ENCODE assay signal across 8 cellular contexts in genomic region chr20:58389968-58390658, GRCh38. TPM values are rescaled to one million over a fixed set of nuclear protein-coding genes. Genes with fewer than 3 reads are reported as not detected.
DNase-seq lines count a peak whose midpoint lies in the region; ATAC-seq and TF ChIP-seq lines count a peak whose summit lies in the region.

No MANE protein-coding gene starts in this region.

- H3K9ac ChIP-seq in duodenal mucosa (ENCODE audit: low read depth in 1 of 2, low read length in 2 of 2), result peak overlapping the region; percentile 86 to 94

- H3K9me3 Mint-ChIP-seq in natural killer cell treated with Interleukin-12 subunit alpha and Interleukin-12 subunit beta and Interleukin-15 and Interleukin-18, amount 100 ng/mL, for 72 hours, result no peaks in the 10 kb centered on the region

- CTCF ChIA-PET in BJ (lab: Yijun Ruan, JAX), result interaction anchor here (1.2 to 1.3 kb wide), 2 partner anchors 15 to 153 kb away, joined by 3 to 5 read pairs; no protein-coding TSS in a partner anchor

- H3K4me1 Mint-ChIP-seq in natural killer cell treated with Interleukin-12 subunit alpha and Interleukin-12 subunit beta and Interleukin-15 and Interleukin-18, amount 100 ng/mL, for 72 hours (ENCODE audit: low read depth in 2 of 2), result peaks cover 36 to 40% of the 10 kb centered on the region in 2 donors

- TF ChIP-seq CTCF in BJ (IDR thresholded peaks at IDR 0.05; ENCODE audit: insufficient read depth, low read depth, low read length) (no peak), NB4 (IDR thresholded peaks at IDR 0.05; ENCODE audit: low read depth, low read length) (no peak)

- H3K36me3 ChIP-seq in BJ (ENCODE audit: control insufficient read depth, insufficient read depth, low read length) (0 out of 2 replicates have a peak, but pooled peaks cover 1% of the 10 kb centered on the region), duodenal mucosa (ENCODE audit: control insufficient read depth in 1 of 2, insufficient read depth in 2 of 2, low read length in 2 of 2) (peaks cover 0 to 3% of the 10 kb centered on the region in 2 donors)

- peak overlapping the region; percentile 92 for H3K27ac ChIP-seq in duodenal mucosa (ENCODE audit: low read depth, low read length)

- H3K27ac Mint-ChIP-seq in natural killer cell treated with Interleukin-12 subunit alpha and Interleukin-12 subunit beta and Interleukin-15 and Interleukin-18, amount 100 ng/mL, for 72 hours, result peak overlapping the region; percentile 90 to 92

- H3K27me3 ChIP-seq in BJ (ENCODE audit: control insufficient read depth, insufficient read depth, low read length) (no peaks in the 10 kb centered on the region), duodenal mucosa (ENCODE audit: control insufficient read depth in 1 of 2, insufficient read depth in 2 of 2, low read length in 2 of 2) (no peaks in the 10 kb centered on the region)

- peaks cover 18% of the 10 kb centered on the region for H3K36me3 Mint-ChIP-seq in natural killer cell treated with Interleukin-12 subunit alpha and Interleukin-12 subunit beta and Interleukin-15 and Interleukin-18, amount 100 ng/mL, for 72 hours

- H3K9me3 ChIP-seq in duodenal mucosa (ENCODE audit: control insufficient read depth in 1 of 2, low read length in 2 of 2), result no peaks in the 10 kb centered on the region

- DNase-seq in BJ (ENCODE audit: low read depth) (no peak), NB4 (ENCODE audit: low read depth) (no peak), NCI-H526 (lab: John Stamatoyannopoulos, UW) (no peak), putamen (ENCODE audit: low spot score) (no peak)
- no peak for DNase-seq in natural killer cell treated with Interleukin-12 subunit alpha and Interleukin-12 subunit beta and Interleukin-15 and Interleukin-18, amount 100 ng/mL, for 72 hours (ENCODE audit: low spot score)

- H3K4me3 ChIP-seq in BJ (ENCODE audit: low read depth, low read length) (peak overlapping the region; percentile 93), NB4 (ENCODE audit: low read depth, low read length) (peak overlapping the region; percentile 93), duodenal mucosa (ENCODE audit: low read depth in 1 of 2, low read length in 2 of 2) (peak overlapping the region; percentile 89 to 98)

- POLR2A ChIA-PET in BJ (lab: Charles Lee), result no interaction called here

- peaks cover 0 to 3% of the 10 kb centered on the region in 2 donors for H3K27me3 Mint-ChIP-seq in natural killer cell treated with Interleukin-12 subunit alpha and Interleukin-12 subunit beta and Interleukin-15 and Interleukin-18, amount 100 ng/mL, for 72 hours

- peak overlapping the region; percentile 99 for H3K4me3 Mint-ChIP-seq in natural killer cell treated with Interleukin-12 subunit alpha and Interleukin-12 subunit beta and Interleukin-15 and Interleukin-18, amount 100 ng/mL, for 72 hours

- TF ChIP-seq POLR2A in NB4 (IDR thresholded peaks at IDR 0.05; ENCODE audit: extremely low read depth, insufficient read length), result no peak

- ATAC-seq in natural killer cell treated with Interleukin-12 subunit alpha and Interleukin-12 subunit beta and Interleukin-15 and Interleukin-18, amount 100 ng/mL, for 72 hours, result no peak
- no peak for ATAC-seq in GM21528 (IDR thresholded peaks at IDR 0.05; ENCODE audit: low FRiP score, unreplicated experiment)
- no peak for ATAC-seq in HG02763 (IDR thresholded peaks at IDR 0.05; ENCODE audit: unreplicated experiment)

- H3K4me1 ChIP-seq in duodenal mucosa (ENCODE audit: control insufficient read depth in 1 of 2, insufficient read depth in 2 of 2, low read length in 2 of 2), result peaks cover 35 to 42% of the 10 kb centered on the region in 2 donors

RNA-seq across cellular contexts. Expression of gene VAPB, which starts 1.1 kb away (rescaled TPM):
- polyA plus RNA-seq in BJ (2011; rRNA removed), result 21.1 and 28.0 TPM in 2 replicates
- polyA minus RNA-seq in BJ (2011; rRNA and poly(A)+ RNA removed), result 19.1 and 20.4 TPM in 2 replicates
- 10 to 100 TPM; 30.0 to 34.3 TPM for total RNA-seq in natural killer cell treated with Interleukin-12 subunit alpha and Interleukin-12 subunit beta and Interleukin-15 and Interleukin-18, amount 100 ng/mL, for 72 hours
